In genomic region chr20:38304845-38305447, GRCh38 we compare ENCODE assay signal across 10 cellular contexts. TPM values are rescaled to one million over a fixed set of nuclear protein-coding genes. Genes with fewer than 3 reads are reported as not detected.
DNase-seq lines count a peak whose midpoint lies in the region; ATAC-seq, FAIRE-seq and TF ChIP-seq lines count a peak whose summit lies in the region.
"Had no signal": no experiment of that assay in that cellular context is flagged by ENCODE, and none has a peak within 500 bp of the region (broad histone marks: within the 10 kb centered on the region; RNA-seq: fewer than 3 reads in every experiment).

No MANE protein-coding gene starts in this region.

- ATAC-seq in WTC11, result peak; percentile 85
- peak; percentile 29 for ATAC-seq in left ventricle myocardium superior
- peak; percentile 67 for ATAC-seq in upper lobe of right lung
- ATAC-seq in HG03280 (IDR thresholded peaks at IDR 0.05; ENCODE audit: unreplicated experiment), result no peak
- no peak for ATAC-seq in GM18498 (IDR thresholded peaks at IDR 0.05; ENCODE audit: unreplicated experiment)

- H3K9me3 Mint-ChIP-seq in WTC11, result peaks cover 8% of the 10 kb centered on the region
- H3K9me3 Mint-ChIP-seq: activated B cell treated with CpG ODN at 0.5 μM for 24 hours had no signal

- H3K4me1 ChIP-seq in upper lobe of right lung, result peaks cover 3% of the 10 kb centered on the region

- no peaks in the 10 kb centered on the region for H3K9me3 ChIP-seq in upper lobe of right lung

- no peaks in the 10 kb centered on the region for H3K36me3 Mint-ChIP-seq in WTC11

- DNase-seq in DMS 273 (lab: John Stamatoyannopoulos, UW; ENCODE audit: unreplicated experiment) (peak; percentile 75), DMS 273 treated with DMSO at 0.1 percent for 48 hours (lab: John Stamatoyannopoulos, UW) (no peak), HTR-8/SVneo (ENCODE audit: insufficient read length, low spot score) (peak; percentile 69), WTC11 (ENCODE audit: low spot score) (peak; percentile 85), left ventricle myocardium superior (peak; percentile 54), upper lobe of right lung (peak; percentile 73)
- DNase-seq: activated B cell treated with CpG ODN at 0.5 μM for 24 hours had no signal

- no peak overlapping the region for H3K27ac Mint-ChIP-seq in WTC11
- H3K27ac Mint-ChIP-seq: activated B cell treated with CpG ODN at 0.5 μM for 24 hours had no signal

- intact Hi-C loops in left ventricle myocardium superior (cut with micrococcal nuclease), result no loop called here
- intact Hi-C loops in upper lobe of right lung (cut with DNase I), result no loop called here

- peaks cover 26% of the 10 kb centered on the region for H3K27me3 ChIP-seq in upper lobe of right lung

- TF ChIP-seq CTCF in WTC11 (IDR thresholded peaks at IDR 0.05), result peak; percentile 47; the same call in 1 of the 2 replicates
- TF ChIP-seq CTCF in upper lobe of right lung (IDR thresholded peaks at IDR 0.05), result peak; percentile 41

- CTCF ChIA-PET in WTC11 (lab: Charles Lee), result interaction anchor here (0.6 to 1.8 kb wide), 36 partner anchors 8 to 803 kb away, joined by 3 to 11 read pairs (median 4); no protein-coding TSS in a partner anchor

- H3K4me3 ChIP-seq in upper lobe of right lung, result no peak overlapping the region

- POLR2A ChIA-PET in WTC11 (lab: Charles Lee), result interaction anchor here (0.6 to 0.7 kb wide), 2 partner anchors 18 to 586 kb away, joined by 3 to 6 read pairs; no protein-coding TSS in a partner anchor

- H3K4me3 Mint-ChIP-seq in WTC11, result no peak overlapping the region
- H3K4me3 Mint-ChIP-seq: activated B cell treated with CpG ODN at 0.5 μM for 24 hours had no signal

- H3K4me1 Mint-ChIP-seq in WTC11, result peaks cover 6% of the 10 kb centered on the region

- no peaks in the 10 kb centered on the region for H3K36me3 ChIP-seq in upper lobe of right lung

- H3K27ac ChIP-seq in upper lobe of right lung, result no peak overlapping the region

- H3K27me3 Mint-ChIP-seq in WTC11 (ENCODE audit: low read depth), result no peaks in the 10 kb centered on the region

- peak; percentile 96 for FAIRE-seq in HTR-8/SVneo (lab: Jason Lieb, UNC)
- FAIRE-seq: A204.1 had no signal

TF ChIP-seq in WTC11, 78 proteins besides CTCF, POLR2A, EP300 and RAD21:
- TF ChIP-seq ATF2 (CRISPR knock-in tag; IDR thresholded peaks at IDR 0.05; ENCODE audit: borderline replicate concordance, low read depth) (no peak), RORB (CRISPR knock-in tag; IDR thresholded peaks at IDR 0.05) (no peak), CDX4 (CRISPR knock-in tag; IDR thresholded peaks at IDR 0.05; ENCODE audit: borderline replicate concordance) (no peak), IRF1 (CRISPR knock-in tag; IDR thresholded peaks at IDR 0.05) (no peak), HMGA2 (CRISPR knock-in tag; IDR thresholded peaks at IDR 0.05) (no peak), ZNF281 (CRISPR knock-in tag; IDR thresholded peaks at IDR 0.05) (no peak), E2F4 (CRISPR knock-in tag; IDR thresholded peaks at IDR 0.05; ENCODE audit: borderline replicate concordance, low read depth) (no peak), ATF3 (CRISPR knock-in tag; conservative IDR thresholded peaks at IDR 0.05) (no peak), TEAD4 (CRISPR knock-in tag; IDR thresholded peaks at IDR 0.05) (no peak), ZMAT4 (CRISPR knock-in tag; IDR thresholded peaks at IDR 0.05) (no peak)
TF ChIP-seq in WTC11: peak in this region for 0.

RNA-seq across cellular contexts. Expression of gene BPI, which starts 1.0 kb away (rescaled TPM):
- total RNA-seq in WTC11 (2021) (not detected in 3 replicates), left ventricle myocardium superior (not detected), upper lobe of right lung (not detected)
- total RNA-seq: activated B cell treated with CpG ODN at 0.5 μM for 24 hours had no signal

RNA-seq across cellular contexts. Expression of gene LBP, which starts 41.3 kb away (rescaled TPM):
- total RNA-seq in WTC11 (2021) (0.27 to 0.37 TPM (median 0.34 TPM) in 3 replicates), left ventricle myocardium superior (0.25 TPM), upper lobe of right lung (0.26 TPM)
- total RNA-seq: activated B cell treated with CpG ODN at 0.5 μM for 24 hours had no signal

RNA-seq across cellular contexts. Expression of gene KIAA1755, which starts 44.4 kb away (rescaled TPM):
- total RNA-seq in WTC11 (2021) (0.16 to 0.50 TPM (median 0.27 TPM) in 3 replicates), left ventricle myocardium superior (5.3 TPM), upper lobe of right lung (2.3 TPM)
- total RNA-seq: activated B cell treated with CpG ODN at 0.5 μM for 24 hours had no signal

Comparison
In these comparisons a context has a peak if more than half of its experiments do, and no peak if none do; other contexts are left out.
1. ATAC-seq: peak in WTC11 (single experiment), left ventricle myocardium superior (single experiment) and upper lobe of right lung (single experiment); none in HG03280 (single experiment) and GM18498 (single experiment).